Comparison of ENCODE assay signal across 21 cellular contexts in genomic region chr6:145808239-145808638, GRCh38.
DNase-seq lines count a peak whose midpoint lies in the region; ATAC-seq and TF ChIP-seq lines count a peak whose summit lies in the region.
"Had no signal": no experiment of that assay in that cellular context is flagged by ENCODE, and none has a peak within 500 bp of the region (broad histone marks: within the 10 kb centered on the region; RNA-seq: fewer than 3 reads in every experiment).

No MANE protein-coding gene starts in this region.

- no peak overlapping the region for H3K27ac ChIP-seq in HEK293 (ENCODE audit: extremely low read depth, low read depth, low read length)
- H3K27ac ChIP-seq in rectal smooth muscle tissue (ENCODE audit: low read depth, low read length): peak overlapping the region; percentile 40
- H3K27ac ChIP-seq: C4-2B, KMS-11, SK-N-MC had no signal

- DNase-seq in RKO (ENCODE audit: low spot score) (peak; percentile 35), fibroblast of pulmonary artery (ENCODE audit: low read depth) (peak; percentile 26), Kasumi-1 (lab: John Stamatoyannopoulos, UW) (no peak), NCI-H2227 (lab: John Stamatoyannopoulos, UW; ENCODE audit: unreplicated experiment) (no peak), islet precursor cell (no peak)
- DNase-seq: AML-193, DND-41, HCEC 1CT, MG63, NCI-H1105, NCI-H2081, NCI-H510A treated with DMSO at 0.1 percent for 48 hours, NCI-H774, Right ventricle myocardium superior had no signal

- H3K9ac ChIP-seq in rectal smooth muscle tissue (ENCODE audit: low read length): no peak overlapping the region
- H3K9ac ChIP-seq: KMS-11 had no signal

- CTCF ChIA-PET in HEK293 (lab: Yijun Ruan, JAX): interaction anchor here (0.6 to 0.7 kb wide), 2 partner anchors 9 to 167 kb away, joined by 3 read pairs; no protein-coding TSS in a partner anchor

- POLR2A ChIA-PET in HEK293 (lab: Yijun Ruan, JAX): no interaction called here

- H3K4me3 ChIP-seq in HEK293 (ENCODE audit: low read depth, low read length) (no peak overlapping the region), fibroblast of pulmonary artery (replicated peaks; ENCODE audit: low read depth, low read length) (no peak overlapping the region), rectal smooth muscle tissue (ENCODE audit: low read length) (no peak overlapping the region)
- H3K4me3 ChIP-seq: GM23338, MG63, SK-N-MC had no signal

- H3K4me1 ChIP-seq in HEK293 (ENCODE audit: control insufficient read depth, insufficient read depth, low read length) (peaks cover 5% of the 10 kb centered on the region), rectal smooth muscle tissue (ENCODE audit: control insufficient read depth, insufficient read depth, low read length) (peaks cover 32% of the 10 kb centered on the region)

- H3K36me3 ChIP-seq in HEK293 (ENCODE audit: control insufficient read depth in 2 of 2, insufficient read depth in 1 of 2, low read length in 2 of 2): peaks cover 0 to 34% of the 10 kb centered on the region in 2 experiments; a peak in 2 of 3 replicates
- peaks cover 20% of the 10 kb centered on the region for H3K36me3 ChIP-seq in rectal smooth muscle tissue (ENCODE audit: control insufficient read depth, insufficient read depth, low read length)

- no peaks in the 10 kb centered on the region for H3K9me3 ChIP-seq in HEK293 (ENCODE audit: control insufficient read depth, insufficient read depth, low read depth, low read length)
- H3K9me3 ChIP-seq: MG63 had no signal

- no peaks in the 10 kb centered on the region for H3K27me3 ChIP-seq in rectal smooth muscle tissue (ENCODE audit: control insufficient read depth, insufficient read depth, low read length)
- H3K27me3 ChIP-seq: MG63 had no signal

- ATAC-seq in SK-N-SH treated with all-trans-retinoic acid at 6 μM for 48 hours: no peak
- ATAC-seq: GM23338 had no signal

- TF ChIP-seq CTCF in HEK293 (tag by site-specific recombination; IDR thresholded peaks at IDR 0.05) (no peak), fibroblast of pulmonary artery (IDR thresholded peaks at IDR 0.05; ENCODE audit: low read length, missing control alignments) (no peak)

TF ChIP-seq in HEK293, 187 proteins besides CTCF, POLR2A, EP300 and RAD21:
- no peak for TF ChIP-seq ZNF433 (tag by site-specific recombination; IDR thresholded peaks at IDR 0.05; ENCODE audit: low read depth)
- TF ChIP-seq ZBTB21 (tag by site-specific recombination; IDR thresholded peaks at IDR 0.05): peak; percentile 59; the same call in 1 of the 2 replicates
- 0 out of 2 replicates have a peak, but pooled peaks have one; percentile 18 for TF ChIP-seq ZNF394 (tag by site-specific recombination; IDR thresholded peaks at IDR 0.05; ENCODE audit: borderline replicate concordance)
- TF ChIP-seq SP7 (tag by site-specific recombination; IDR thresholded peaks at IDR 0.05): 0 out of 2 replicates have a peak, but pooled peaks have one; percentile 10
- no peak for TF ChIP-seq TCF7L2 (IDR thresholded peaks at IDR 0.05; ENCODE audit: borderline replicate concordance, low read depth, low read length)
- TF ChIP-seq, protein P1, sequence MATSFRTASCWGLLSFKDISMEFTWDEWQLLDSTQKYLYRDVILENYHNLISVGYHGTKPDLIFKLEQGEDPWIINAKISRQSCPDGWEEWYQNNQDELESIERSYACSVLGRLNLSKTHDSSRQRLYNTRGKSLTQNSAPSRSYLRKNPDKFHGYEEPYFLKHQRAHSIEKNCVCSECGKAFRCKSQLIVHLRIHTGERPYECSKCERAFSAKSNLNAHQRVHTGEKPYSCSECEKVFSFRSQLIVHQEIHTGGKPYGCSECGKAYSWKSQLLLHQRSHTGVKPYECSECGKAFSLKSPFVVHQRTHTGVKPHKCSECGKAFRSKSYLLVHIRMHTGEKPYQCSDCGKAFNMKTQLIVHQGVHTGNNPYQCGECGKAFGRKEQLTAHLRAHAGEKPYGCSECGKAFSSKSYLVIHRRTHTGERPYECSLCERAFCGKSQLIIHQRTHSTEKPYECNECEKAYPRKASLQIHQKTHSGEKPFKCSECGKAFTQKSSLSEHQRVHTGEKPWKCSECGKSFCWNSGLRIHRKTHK (tag by site-specific recombination; IDR thresholded peaks at IDR 0.05): no peak
- no peak for TF ChIP-seq ZNF157 (tag by site-specific recombination; IDR thresholded peaks at IDR 0.05)
- peak; percentile 63; the same call in 1 of the 2 replicates for TF ChIP-seq ATF2 (tag by site-specific recombination; IDR thresholded peaks at IDR 0.05; ENCODE audit: low read depth)
- TF ChIP-seq GFI1B (tag by site-specific recombination; IDR thresholded peaks at IDR 0.05): no peak
- no peak for TF ChIP-seq ZNF621 (tag by site-specific recombination; IDR thresholded peaks at IDR 0.05)
- TF ChIP-seq ZNF629 (tag by site-specific recombination; IDR thresholded peaks at IDR 0.05): peak; percentile 46; the same call in 1 of the 2 replicates

TF ChIP-seq in SK-N-SH treated with all-trans-retinoic acid at 6 μM for 48 hours, 23 proteins besides CTCF, POLR2A, EP300 and RAD21:
- TF ChIP-seq TOX (CRISPR knock-in tag; IDR thresholded peaks at IDR 0.05; ENCODE audit: borderline replicate concordance): no peak

Comparison
In these comparisons a context has a peak if more than half of its experiments do, and no peak if none do; other contexts are left out.
1. DNase-seq: peak in RKO (single experiment) and fibroblast of pulmonary artery (single experiment); none in Kasumi-1 (0 of 2), NCI-H2227 (single experiment) and islet precursor cell (single experiment).